In the genomic region with DNA sequence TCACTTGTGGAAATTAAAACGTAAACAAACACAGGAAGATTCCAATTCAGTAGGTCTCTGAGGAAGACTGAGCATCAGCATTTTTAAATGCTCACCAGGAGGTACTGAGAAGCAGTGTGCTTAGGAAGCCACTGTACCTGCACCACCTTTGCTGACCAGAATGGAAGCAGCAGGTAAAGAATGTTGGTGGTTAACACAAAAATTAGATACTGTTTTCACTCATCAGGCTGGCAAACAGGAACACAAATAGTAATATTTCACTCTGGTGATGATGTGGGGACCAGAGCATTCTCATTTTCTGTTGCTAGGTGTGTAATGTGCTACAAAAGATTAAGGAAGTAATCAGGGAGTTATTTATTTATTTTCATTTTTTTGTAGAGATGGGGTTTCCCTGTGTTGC, we compare ENCODE assay signal across 24 cellular contexts. TPM values are rescaled to one million over a fixed set of nuclear protein-coding genes. Genes with fewer than 3 reads are reported as not detected.
DNase-seq lines count a peak whose midpoint lies in the region; ATAC-seq, FAIRE-seq and TF ChIP-seq lines count a peak whose summit lies in the region.
"Had no signal": no experiment of that assay in that cellular context is flagged by ENCODE, and none has a peak within 500 bp of the region (broad histone marks: within the 10 kb centered on the region; RNA-seq: fewer than 3 reads in every experiment).

No MANE protein-coding gene starts in this region.

- H3K4me3 Mint-ChIP-seq in activated T-helper 1 cell treated with anti-CD3 and anti-CD28 coated beads, Interleukin-12 subunit alpha, Interleukin-12 subunit beta, Interleukin-2, Interleukin-4 antibody, amounts not matched to agents 30 ng/mL and 10 ng/mL and 1 ng/mL, durations not matched to agents 14 hours and 24 hours and 36 hours = no peak overlapping the region

- H3K9ac ChIP-seq in neuronal stem cell (ENCODE audit: low read depth, low read length, poor library complexity) = no peak overlapping the region

- H3K27me3 ChIP-seq in neuronal stem cell (ENCODE audit: control insufficient read depth in 3 of 3, insufficient read depth in 3 of 3, low read depth in 1 of 3, low read length in 3 of 3) = peaks cover 0 to 13% (median 0%) of the 10 kb centered on the region in 3 experiments
- H3K27me3 ChIP-seq: MG63, pancreas, transverse colon had no signal

- peaks cover 0 to 2% of the 10 kb centered on the region in 2 donors for H3K4me1 ChIP-seq in neuronal stem cell (ENCODE audit: control insufficient read depth in 2 of 2, insufficient read depth in 1 of 2, low read depth in 1 of 2, low read length in 2 of 2)
- H3K4me1 ChIP-seq: pancreas had no signal

- no peak overlapping the region for H2BK12ac ChIP-seq in neuronal stem cell (ENCODE audit: low read length)

- peak; percentile 35 for FAIRE-seq in GM12891 (lab: Jason Lieb, UNC)
- FAIRE-seq: frontal cortex, kidney, pancreas, TTC549 had no signal

- DNase-seq in GM12891 (ENCODE audit: insufficient read length, low spot score) (no peak), neuronal stem cell (ENCODE audit: low spot score) (no peak)
- no peak for DNase-seq in activated T-helper 1 cell treated with anti-CD3 and anti-CD28 coated beads, Interleukin-12 subunit alpha, Interleukin-12 subunit beta, Interleukin-2, Interleukin-4 antibody, amounts not matched to agents 30 ng/mL and 10 ng/mL and 1 ng/mL, durations not matched to agents 14 hours and 24 hours and 36 hours (ENCODE audit: low spot score)
- DNase-seq in activated T-cell treated with anti-CD3 and anti-CD28 coated beads, Interleukin-2, amount 50 U/mL, for 48 hours = no peak
- DNase-seq: activated CD4-positive, alpha-beta T cell treated with anti-CD3 and anti-CD28 coated beads for 4 hours; activated gamma-delta T cell; DMS79 treated with DMSO at 0.1 percent for 48 hours; IMR-90; kidney; mammary epithelial cell; MG63; naive B cell; pancreas; RPMI8226; SW 1271; transverse colon had no signal

- H3K18ac ChIP-seq in neuronal stem cell (ENCODE audit: low read length) = no peak overlapping the region

- no peaks in the 10 kb centered on the region for H3K36me3 ChIP-seq in neuronal stem cell (replicated peaks in 1 of 2; ENCODE audit: control insufficient read depth in 2 of 2, insufficient read depth in 2 of 2, low read length in 2 of 2)
- H3K36me3 ChIP-seq: MG63, pancreas, transverse colon had no signal

- no peak overlapping the region for H3K4me3 ChIP-seq in neuronal stem cell (ENCODE audit: low read length in 2 of 2)
- H3K4me3 ChIP-seq: transverse colon had no signal

- no peaks in the 10 kb centered on the region for H3K36me3 Mint-ChIP-seq in activated T-helper 1 cell treated with anti-CD3 and anti-CD28 coated beads, Interleukin-12 subunit alpha, Interleukin-12 subunit beta, Interleukin-2, Interleukin-4 antibody, amounts not matched to agents 30 ng/mL and 10 ng/mL and 1 ng/mL, durations not matched to agents 14 hours and 24 hours and 36 hours (ENCODE audit: low read depth)
- H3K36me3 Mint-ChIP-seq: naive B cell had no signal

- no peak overlapping the region for H4K8ac ChIP-seq in neuronal stem cell (ENCODE audit: low read depth, low read length)

- ATAC-seq in GM19452 (IDR thresholded peaks at IDR 0.05; ENCODE audit: unreplicated experiment) = peak; percentile 47
- ATAC-seq in HG02938 (IDR thresholded peaks at IDR 0.05; ENCODE audit: unreplicated experiment) = peak; percentile 40
- ATAC-seq in esophagus mucosa = no peak
- no peak for ATAC-seq in GM18868 (IDR thresholded peaks at IDR 0.05; ENCODE audit: unreplicated experiment)

- no peak overlapping the region for H2AFZ ChIP-seq in neuronal stem cell (ENCODE audit: low read length)

- H2AK5ac ChIP-seq in neuronal stem cell (ENCODE audit: low read depth, low read length) = no peak overlapping the region

- no peak overlapping the region for H3K27ac ChIP-seq in neuronal stem cell (replicated peaks; ENCODE audit: low read length)

- no peak overlapping the region for H2BK5ac ChIP-seq in neuronal stem cell (ENCODE audit: low read length)

- H3K4ac ChIP-seq in neuronal stem cell (ENCODE audit: low read length) = no peak overlapping the region

- no peak overlapping the region for H4K91ac ChIP-seq in neuronal stem cell (ENCODE audit: low read depth, low read length, poor library complexity)

- peak overlapping the region; percentile 15 for H3K27ac Mint-ChIP-seq in activated T-helper 1 cell treated with anti-CD3 and anti-CD28 coated beads, Interleukin-12 subunit alpha, Interleukin-12 subunit beta, Interleukin-2, Interleukin-4 antibody, amounts not matched to agents 30 ng/mL and 10 ng/mL and 1 ng/mL, durations not matched to agents 14 hours and 24 hours and 36 hours

- no peak overlapping the region for H2BK15ac ChIP-seq in neuronal stem cell (ENCODE audit: low read length)

- peaks cover 2% of the 10 kb centered on the region for H3K27me3 Mint-ChIP-seq in activated T-helper 1 cell treated with anti-CD3 and anti-CD28 coated beads, Interleukin-12 subunit alpha, Interleukin-12 subunit beta, Interleukin-2, Interleukin-4 antibody, amounts not matched to agents 30 ng/mL and 10 ng/mL and 1 ng/mL, durations not matched to agents 14 hours and 24 hours and 36 hours (ENCODE audit: insufficient read depth)

- intact Hi-C loops in activated T-helper 1 cell treated with anti-CD3 and anti-CD28 coated beads, Interleukin-12 subunit alpha, Interleukin-12 subunit beta, Interleukin-2, Interleukin-4 antibody, amounts not matched to agents 30 ng/mL and 10 ng/mL and 1 ng/mL, durations not matched to agents 14 hours and 24 hours and 36 hours (cut with micrococcal nuclease) = loop anchor here (5.0 kb wide), 1 partner anchor 189 kb away; no protein-coding TSS in a partner anchor

- no peak overlapping the region for H3K4me2 ChIP-seq in neuronal stem cell (ENCODE audit: insufficient read depth, low read length, poor library complexity, severe bottlenecking)

- TF ChIP-seq POLR2A in GM12891 (IDR thresholded peaks at IDR 0.05; ENCODE audit: low read depth, low read length) = no peak

- peaks cover 22% of the 10 kb centered on the region for H3K4me1 Mint-ChIP-seq in activated T-helper 1 cell treated with anti-CD3 and anti-CD28 coated beads, Interleukin-12 subunit alpha, Interleukin-12 subunit beta, Interleukin-2, Interleukin-4 antibody, amounts not matched to agents 30 ng/mL and 10 ng/mL and 1 ng/mL, durations not matched to agents 14 hours and 24 hours and 36 hours (ENCODE audit: low read depth)

- no peak overlapping the region for H2BK120ac ChIP-seq in neuronal stem cell (ENCODE audit: low read depth, low read length)

- H3K23ac ChIP-seq in neuronal stem cell (ENCODE audit: low read depth, low read length, poor library complexity) = no peak overlapping the region

- H3K9me3 ChIP-seq in neuronal stem cell (replicated peaks in 1 of 2; ENCODE audit: control insufficient read depth in 2 of 2, insufficient read depth in 1 of 2, low read depth in 1 of 2, low read length in 2 of 2) = no peaks in the 10 kb centered on the region
- H3K9me3 ChIP-seq: pancreas, transverse colon had no signal

- H3K79me1 ChIP-seq in neuronal stem cell (ENCODE audit: low read depth, low read length) = no peaks in the 10 kb centered on the region

- no peaks in the 10 kb centered on the region for H3K9me3 Mint-ChIP-seq in activated T-helper 1 cell treated with anti-CD3 and anti-CD28 coated beads, Interleukin-12 subunit alpha, Interleukin-12 subunit beta, Interleukin-2, Interleukin-4 antibody, amounts not matched to agents 30 ng/mL and 10 ng/mL and 1 ng/mL, durations not matched to agents 14 hours and 24 hours and 36 hours
- H3K9me3 Mint-ChIP-seq: naive B cell had no signal

- no peak overlapping the region for H3K14ac ChIP-seq in neuronal stem cell (ENCODE audit: low read length)

- no CpG with 5 or more reads among the region's 1 CpG for WGBS in neuronal stem cell (ENCODE audit: extremely low coverage in 2 of 2, insufficient read length in 2 of 2, insufficient replicate concordance in 1 of 2), 2 donors

TF ChIP-seq in GM12891, 5 proteins besides CTCF, POLR2A, EP300 and RAD21:
- TF ChIP-seq TAF1 (IDR thresholded peaks at IDR 0.05; ENCODE audit: low read depth, low read length) = no peak
- no peak for TF ChIP-seq POU2F2 (IDR thresholded peaks at IDR 0.05; ENCODE audit: low read depth, low read length)
- no peak for TF ChIP-seq PAX5 (IDR thresholded peaks at IDR 0.05; ENCODE audit: insufficient read depth, low read length, severe bottlenecking)
- TF ChIP-seq SPI1 (IDR thresholded peaks at IDR 0.05; ENCODE audit: low read depth, low read length) = no peak
- TF ChIP-seq POLR2AphosphoS5 (IDR thresholded peaks at IDR 0.05; ENCODE audit: low read depth, low read length) = no peak
TF ChIP-seq in GM12891: peak in this region for 0.

RNA-seq across cellular contexts. Expression of gene GHSR, which starts 29.9 kb away (rescaled TPM):
- polyA plus RNA-seq in GM12891 (2012; ENCODE audit: low read depth, missing spikeins) = not detected
- total RNA-seq in activated T-helper 1 cell treated with anti-CD3 and anti-CD28 coated beads, Interleukin-12 subunit alpha, Interleukin-12 subunit beta, Interleukin-2, Interleukin-4 antibody, amounts not matched to agents 30 ng/mL and 10 ng/mL and 1 ng/mL, durations not matched to agents 14 hours and 24 hours and 36 hours = not detected in 2 replicates
- polyA plus RNA-seq in neuronal stem cell (2013, experiment 1 of 2) = not detected
- not detected for polyA plus RNA-seq in neuronal stem cell (2013, experiment 2 of 2)
- total RNA-seq in esophagus mucosa = not detected
- total RNA-seq: dermis blood vessel endothelial cell, IMR-90, kidney, mammary epithelial cell, sciatic nerve, transverse colon had no signal
- polyA plus RNA-seq: IMR-90, mammary epithelial cell had no signal

RNA-seq across cellular contexts. Expression of gene TNFSF10, which starts 45.1 kb away (rescaled TPM):
- polyA plus RNA-seq in GM12891 (2012; ENCODE audit: low read depth, missing spikeins) = 7.5 TPM
- total RNA-seq in activated T-helper 1 cell treated with anti-CD3 and anti-CD28 coated beads, Interleukin-12 subunit alpha, Interleukin-12 subunit beta, Interleukin-2, Interleukin-4 antibody, amounts not matched to agents 30 ng/mL and 10 ng/mL and 1 ng/mL, durations not matched to agents 14 hours and 24 hours and 36 hours = 119 and 123 TPM in 2 replicates
- polyA plus RNA-seq in neuronal stem cell (2013, experiment 1 of 2) = not detected
- polyA plus RNA-seq in neuronal stem cell (2013, experiment 2 of 2) = not detected
- 40.2 TPM for total RNA-seq in esophagus mucosa

Comparison
In these comparisons a context has a peak if more than half of its experiments do, and no peak if none do; other contexts are left out.
1. ATAC-seq: peak in GM19452 (single experiment) and HG02938 (single experiment); none in esophagus mucosa (single experiment) and GM18868 (single experiment).